8 cellular contexts compared by ENCODE assay signal in genomic region chr20:48697845-48698491, GRCh38.
A peak's percentile ranks its signal among the peaks of the same experiment; 100 is the strongest.
DNase-seq lines count a peak whose midpoint lies in the region; ATAC-seq lines count a peak whose summit lies in the region.

No MANE protein-coding gene starts in this region.

- H3K4ac ChIP-seq in mesendoderm (ENCODE audit: low read depth, low read length), result no peak overlapping the region

- no peak overlapping the region for H4K8ac ChIP-seq in mesendoderm (ENCODE audit: low read depth, low read length)

- no peaks in the 10 kb centered on the region for H3K79me2 ChIP-seq in mesendoderm (ENCODE audit: control insufficient read depth, insufficient read depth, low read length)

- WGBS in mesendoderm (ENCODE audit: extremely low coverage, insufficient coverage, low lambda C conversion rate), result no CpG with 5 or more reads among the region's 8 CpGs

- no peak overlapping the region for H4K5ac ChIP-seq in mesendoderm (ENCODE audit: low read length)

- POLR2A ChIA-PET in activated CD4-positive, alpha-beta memory T cell treated with anti-CD3 and anti-CD28 coated beads for 36 hours (lab: Charles Lee), result no interaction called here

- H3K4me1 Mint-ChIP-seq in activated naive CD4-positive, alpha-beta T cell treated with anti-CD3 and anti-CD28 coated beads for 36 hours (ENCODE audit: low read depth), result no peaks in the 10 kb centered on the region
- peaks cover 26% of the 10 kb centered on the region for H3K4me1 Mint-ChIP-seq in activated CD4-positive, alpha-beta memory T cell treated with anti-CD3 and anti-CD28 coated beads for 36 hours (ENCODE audit: low read depth)

- H3K9ac ChIP-seq in mesendoderm (ENCODE audit: low read length), result no peak overlapping the region

- DNase-seq in activated naive CD4-positive, alpha-beta T cell treated with anti-CD3 and anti-CD28 coated beads for 36 hours, result peak; percentile 20
- DNase-seq in activated naive CD4-positive, alpha-beta T cell (lab: John Stamatoyannopoulos, UW), result no peak
- peak; percentile 54 for DNase-seq in activated CD4-positive, alpha-beta memory T cell treated with anti-CD3 and anti-CD28 coated beads for 36 hours
- DNase-seq in Right ventricle myocardium superior (peak; percentile 90), skeletal muscle cell (ENCODE audit: low read depth) (peak; percentile 32), T-helper 1 cell (no peak), mesendoderm (no peak)

- H3K4me2 ChIP-seq in mesendoderm (ENCODE audit: low read length), result no peak overlapping the region

- H3K27ac Mint-ChIP-seq in activated naive CD4-positive, alpha-beta T cell treated with anti-CD3 and anti-CD28 coated beads for 36 hours, result no peak overlapping the region
- peak overlapping the region; percentile 53 for H3K27ac Mint-ChIP-seq in activated CD4-positive, alpha-beta memory T cell treated with anti-CD3 and anti-CD28 coated beads for 36 hours

- no peaks in the 10 kb centered on the region for H3K27me3 ChIP-seq in mesendoderm (ENCODE audit: insufficient read depth, low read length, poor library complexity)

- H3K27me3 Mint-ChIP-seq in activated naive CD4-positive, alpha-beta T cell treated with anti-CD3 and anti-CD28 coated beads for 36 hours (ENCODE audit: low read depth), result no peaks in the 10 kb centered on the region
- H3K27me3 Mint-ChIP-seq in activated CD4-positive, alpha-beta memory T cell treated with anti-CD3 and anti-CD28 coated beads for 36 hours, result no peaks in the 10 kb centered on the region

- no peak overlapping the region for H3K23ac ChIP-seq in mesendoderm (ENCODE audit: low read length)

- no peak overlapping the region for H3K56ac ChIP-seq in mesendoderm (ENCODE audit: low read length)

- no peak overlapping the region for H3K4me3 Mint-ChIP-seq in activated naive CD4-positive, alpha-beta T cell treated with anti-CD3 and anti-CD28 coated beads for 36 hours
- no peak overlapping the region for H3K4me3 Mint-ChIP-seq in activated CD4-positive, alpha-beta memory T cell treated with anti-CD3 and anti-CD28 coated beads for 36 hours

- ATAC-seq in Right ventricle myocardium superior (ENCODE audit: poor library complexity) (peak; percentile 95), GM18870 (IDR thresholded peaks at IDR 0.05; ENCODE audit: unreplicated experiment) (no peak)

- no peak overlapping the region for H2BK15ac ChIP-seq in mesendoderm (replicated peaks; ENCODE audit: low read depth)

- no peak overlapping the region for H2AK5ac ChIP-seq in mesendoderm (ENCODE audit: low read length)

- no peak overlapping the region for H3K18ac ChIP-seq in mesendoderm (ENCODE audit: low read length)

- CTCF ChIA-PET in activated naive CD4-positive, alpha-beta T cell treated with anti-CD3 and anti-CD28 coated beads for 36 hours (lab: Charles Lee), result interaction anchor here (1.3 kb wide), 1 partner anchor 207 kb away, joined by 4 read pairs; no protein-coding TSS in a partner anchor
- CTCF ChIA-PET in activated CD4-positive, alpha-beta memory T cell treated with anti-CD3 and anti-CD28 coated beads for 36 hours (lab: Charles Lee), result interaction anchor here (1.5 kb wide), 1 partner anchor 207 kb away, joined by 4 read pairs; no protein-coding TSS in a partner anchor

- H3K4me3 ChIP-seq in skeletal muscle cell (ENCODE audit: low read depth, low read length) (no peak overlapping the region), mesendoderm (ENCODE audit: low read length) (no peak overlapping the region)

- no peaks in the 10 kb centered on the region for H3K9me3 Mint-ChIP-seq in activated naive CD4-positive, alpha-beta T cell treated with anti-CD3 and anti-CD28 coated beads for 36 hours
- no peaks in the 10 kb centered on the region for H3K9me3 Mint-ChIP-seq in activated CD4-positive, alpha-beta memory T cell treated with anti-CD3 and anti-CD28 coated beads for 36 hours

- intact Hi-C loops in activated naive CD4-positive, alpha-beta T cell treated with anti-CD3 and anti-CD28 coated beads for 36 hours (cut with micrococcal nuclease), result no loop called here
- intact Hi-C loops in activated CD4-positive, alpha-beta memory T cell treated with anti-CD3 and anti-CD28 coated beads for 36 hours (cut with micrococcal nuclease), result no loop called here
- intact Hi-C loops in Right ventricle myocardium superior (cut with DNase I), result no loop called here

- H2BK120ac ChIP-seq in mesendoderm (ENCODE audit: low read depth, low read length), result no peak overlapping the region

- no peak overlapping the region for H2BK5ac ChIP-seq in mesendoderm (ENCODE audit: low read length)

- no peak overlapping the region for H3K27ac ChIP-seq in mesendoderm (ENCODE audit: low read depth, low read length)

- H3K36me3 Mint-ChIP-seq in activated naive CD4-positive, alpha-beta T cell treated with anti-CD3 and anti-CD28 coated beads for 36 hours (ENCODE audit: low read depth), result peaks cover 3% of the 10 kb centered on the region
- peaks cover 33% of the 10 kb centered on the region for H3K36me3 Mint-ChIP-seq in activated CD4-positive, alpha-beta memory T cell treated with anti-CD3 and anti-CD28 coated beads for 36 hours

- H3K36me3 ChIP-seq in mesendoderm (ENCODE audit: control insufficient read depth, insufficient read depth, low read length), result peaks cover 2% of the 10 kb centered on the region

- no peaks in the 10 kb centered on the region for H3K4me1 ChIP-seq in mesendoderm (ENCODE audit: control insufficient read depth, low read depth, low read length)

- peaks cover 1% of the 10 kb centered on the region for H3K79me1 ChIP-seq in mesendoderm (ENCODE audit: low read length)

Comparison
In these comparisons a context has a peak if more than half of its experiments do, and no peak if none do; other contexts are left out.
1. DNase-seq: peak in activated naive CD4-positive, alpha-beta T cell treated with anti-CD3 and anti-CD28 coated beads for 36 hours (single experiment), activated CD4-positive, alpha-beta memory T cell treated with anti-CD3 and anti-CD28 coated beads for 36 hours (single experiment), Right ventricle myocardium superior (single experiment) and skeletal muscle cell (single experiment); none in activated naive CD4-positive, alpha-beta T cell (0 of 4), T-helper 1 cell (0 of 5) and mesendoderm (single experiment).